1 cellular context compared by ENCODE assay signal in genomic region chr15:90955911-90956310, GRCh38.
TF ChIP-seq lines count a peak whose summit lies in the region.

No MANE protein-coding gene starts in this region.

TF ChIP-seq in H1, 55 proteins besides CTCF, POLR2A, EP300 and RAD21:
- TF ChIP-seq BRCA1 (IDR thresholded peaks at IDR 0.05; ENCODE audit: low read depth, low read length) (no peak), SUZ12 (IDR thresholded peaks at IDR 0.05; ENCODE audit: low read length) (no peak), KDM5A (IDR thresholded peaks at IDR 0.05; ENCODE audit: low read length) (no peak), RFX5 (IDR thresholded peaks at IDR 0.05; ENCODE audit: borderline replicate concordance, low read depth, low read length) (no peak), HDAC2 (IDR thresholded peaks at IDR 0.05; ENCODE audit: borderline replicate concordance in 1 of 2, low read depth in 2 of 2, low read length in 2 of 2) (no peak), MAFK (IDR thresholded peaks at IDR 0.05; ENCODE audit: low read depth, low read length) (no peak), TAF7 (optimal IDR thresholded peaks at IDR 0.05; ENCODE audit: borderline replicate concordance, low read depth, low read length) (no peak), CTBP2 (IDR thresholded peaks at IDR 0.05; ENCODE audit: borderline replicate concordance, insufficient read depth, insufficient read length, low read length) (no peak), PHF8 (conservative IDR thresholded peaks at IDR 0.05; ENCODE audit: low read depth, low read length) (no peak), TBP (IDR thresholded peaks at IDR 0.05; ENCODE audit: low read depth, low read length) (no peak), EZH2 (IDR thresholded peaks at IDR 0.05; ENCODE audit: low read depth, low read length, severe bottlenecking) (no peak), TAF1 (IDR thresholded peaks at IDR 0.05; ENCODE audit: low read depth, low read length) (no peak), GTF2F1 (IDR thresholded peaks at IDR 0.05; ENCODE audit: borderline replicate concordance, low read depth, low read length) (no peak), TEAD4 (IDR thresholded peaks at IDR 0.05; ENCODE audit: low read depth, low read length) (no peak)
- TF ChIP-seq, protein P1, sequence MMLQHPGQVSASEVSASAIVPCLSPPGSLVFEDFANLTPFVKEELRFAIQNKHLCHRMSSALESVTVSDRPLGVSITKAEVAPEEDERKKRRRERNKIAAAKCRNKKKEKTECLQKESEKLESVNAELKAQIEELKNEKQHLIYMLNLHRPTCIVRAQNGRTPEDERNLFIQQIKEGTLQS (IDR thresholded peaks at IDR 0.05; ENCODE audit: insufficient read depth, low read depth, low read length) = no peak
